ENCODE assay signal across 1 cellular context in the genomic region with DNA sequence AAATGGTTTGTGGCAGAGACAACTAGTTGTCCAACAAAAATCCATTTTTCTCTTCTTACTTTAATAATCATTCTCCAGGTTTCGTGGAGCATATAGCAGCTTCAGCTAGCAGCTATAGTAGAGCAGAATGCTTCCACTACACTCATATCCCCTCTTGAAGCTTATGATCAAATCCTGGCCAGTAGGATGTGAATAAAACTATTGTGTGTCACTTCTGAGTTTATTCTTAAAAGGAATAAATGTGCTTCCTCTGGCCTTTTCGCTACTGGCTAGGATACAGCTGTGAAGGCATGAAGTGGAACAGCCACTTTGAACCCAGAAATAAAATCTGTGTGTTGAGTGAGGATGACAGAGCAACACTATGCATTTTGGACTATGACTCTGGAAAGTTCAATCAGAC.
TF ChIP-seq lines count a peak whose summit lies in the region.

No MANE protein-coding gene starts in this region.

TF ChIP-seq in K562, 482 proteins besides CTCF, POLR2A, EP300 and RAD21 (continued from another document):
- TF ChIP-seq BRF2 (IDR thresholded peaks at IDR 0.05; ENCODE audit: borderline replicate concordance, insufficient read depth, insufficient read length) (no peak), MAFK (IDR thresholded peaks at IDR 0.05; ENCODE audit: low read length) (no peak), TSC22D4 (tag; IDR thresholded peaks at IDR 0.05) (no peak), PURB (CRISPR knock-in tag; IDR thresholded peaks at IDR 0.05; ENCODE audit: low read depth) (no peak), ATF3 (IDR thresholded peaks at IDR 0.05) (no peak), ATF3 (CRISPR knock-in tag; conservative IDR thresholded peaks at IDR 0.05) (no peak), CEBPG (CRISPR knock-in tag; IDR thresholded peaks at IDR 0.05) (no peak), CEBPG (tag; conservative IDR thresholded peaks at IDR 0.05 in 1 of 2, IDR thresholded peaks at IDR 0.05 in 1 of 2) (no peak), JUND (IDR thresholded peaks at IDR 0.05; ENCODE audit: borderline replicate concordance, low read depth, low read length) (no peak), JUND (tag; IDR thresholded peaks at IDR 0.05; ENCODE audit: borderline replicate concordance, low read depth, low read length) (no peak)
